Comparison of ENCODE assay signal across 8 cellular contexts in the genomic region with DNA sequence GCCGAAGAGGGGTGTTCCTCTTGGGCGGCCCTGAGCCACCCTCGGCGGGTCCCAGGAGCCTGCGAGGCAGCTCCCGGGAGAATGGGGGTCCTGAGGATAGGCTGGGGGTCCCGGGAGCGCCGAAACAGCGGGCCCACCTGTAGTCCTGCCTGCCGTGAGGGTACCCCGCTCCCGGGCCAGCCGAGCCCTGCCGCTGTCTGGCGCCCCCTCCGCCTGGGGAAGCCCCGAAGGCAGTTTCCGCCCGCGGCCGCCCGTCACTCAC. TPM values are rescaled to one million over a fixed set of nuclear protein-coding genes. Genes with fewer than 3 reads are reported as not detected.
DNase-seq lines count a peak whose midpoint lies in the region; ATAC-seq, FAIRE-seq and TF ChIP-seq lines count a peak whose summit lies in the region.

No MANE protein-coding gene starts in this region.

- H3K36me3 Mint-ChIP-seq in HFFc6 (ENCODE audit: low read depth) (no peaks in the 10 kb centered on the region), activated B cell treated with CpG ODN at 0.5 μM for 24 hours (ENCODE audit: low read depth) (peaks cover 15% of the 10 kb centered on the region)
- H3K36me3 Mint-ChIP-seq in stimulated activated effector memory CD8-positive, alpha-beta T cell treated with anti-CD3 and anti-CD28 coated beads, Interleukin-12 subunit alpha, Interleukin-12 subunit beta, amount 100 ng/mL, for 72 hours: peaks cover 19% of the 10 kb centered on the region

- intact Hi-C loops in activated B cell treated with CpG ODN at 0.5 μM for 24 hours (cut with micrococcal nuclease) (loop anchor here (1.0 to 5.0 kb wide), 4 partner anchors 14 to 203 kb away; partner anchors contain the start of genes B4GALT5, RNF114 and SLC9A8), left ventricle myocardium superior (cut with micrococcal nuclease) (no loop called here)

- no peak for FAIRE-seq in RCC 7860 (lab: Jason Lieb, UNC)

- POLR2A ChIA-PET in activated B cell treated with CpG ODN at 0.5 μM for 24 hours (lab: Charles Lee): interaction anchor here (0.9 to 5.5 kb wide), 6 partner anchors 15 to 1043 kb away, joined by 3 to 45 read pairs (median 3); partner anchors contain the start of genes DPM1, MOCS3, RNF114 and SLC9A8

- H3K27ac ChIP-seq in C4-2B: peak overlapping the region; percentile 97

- H3K4me1 Mint-ChIP-seq in HFFc6 (ENCODE audit: low read depth) (peaks cover 35% of the 10 kb centered on the region), activated B cell treated with CpG ODN at 0.5 μM for 24 hours (peaks cover 34% of the 10 kb centered on the region)
- H3K4me1 Mint-ChIP-seq in stimulated activated effector memory CD8-positive, alpha-beta T cell treated with anti-CD3 and anti-CD28 coated beads, Interleukin-12 subunit alpha, Interleukin-12 subunit beta, amount 100 ng/mL, for 72 hours: peaks cover 51% of the 10 kb centered on the region

- H3K4me3 Mint-ChIP-seq in HFFc6 (peak overlapping the region; percentile 97), activated B cell treated with CpG ODN at 0.5 μM for 24 hours (peak overlapping the region; percentile 97)
- peak overlapping the region; percentile 92 for H3K4me3 Mint-ChIP-seq in stimulated activated effector memory CD8-positive, alpha-beta T cell treated with anti-CD3 and anti-CD28 coated beads, Interleukin-12 subunit alpha, Interleukin-12 subunit beta, amount 100 ng/mL, for 72 hours

- ATAC-seq in activated B cell treated with CpG ODN at 0.5 μM for 24 hours (ENCODE audit: low read depth): peak; percentile 49
- ATAC-seq in left ventricle myocardium superior: peak; percentile 31
- peak; percentile 43 for ATAC-seq in stimulated activated effector memory CD8-positive, alpha-beta T cell treated with anti-CD3 and anti-CD28 coated beads, Interleukin-12 subunit alpha, Interleukin-12 subunit beta, amount 100 ng/mL, for 72 hours

- CTCF ChIA-PET in activated B cell treated with CpG ODN at 0.5 μM for 24 hours (lab: Charles Lee): interaction anchor here (1.3 to 3.2 kb wide), 2 partner anchors 156 to 374 kb away, joined by 3 to 9 read pairs; no protein-coding TSS in a partner anchor

- TF ChIP-seq CTCF in C4-2B (conservative IDR thresholded peaks at IDR 0.05) (no peak), HFFc6 (IDR thresholded peaks at IDR 0.05) (no peak), activated B cell treated with CpG ODN at 0.5 μM for 24 hours (IDR thresholded peaks at IDR 0.05) (no peak)

- peaks cover 2% of the 10 kb centered on the region; the same call in 1 of the 2 replicates for H3K27me3 Mint-ChIP-seq in HFFc6 (ENCODE audit: insufficient read depth)
- no peaks in the 10 kb centered on the region for H3K27me3 Mint-ChIP-seq in activated B cell treated with CpG ODN at 0.5 μM for 24 hours

- H3K9me3 Mint-ChIP-seq in HFFc6 (no peaks in the 10 kb centered on the region), activated B cell treated with CpG ODN at 0.5 μM for 24 hours (no peaks in the 10 kb centered on the region)
- H3K9me3 Mint-ChIP-seq in stimulated activated effector memory CD8-positive, alpha-beta T cell treated with anti-CD3 and anti-CD28 coated beads, Interleukin-12 subunit alpha, Interleukin-12 subunit beta, amount 100 ng/mL, for 72 hours: no peaks in the 10 kb centered on the region

- DNase-seq in HFFc6: no peak
- no peak for DNase-seq in activated B cell treated with CpG ODN at 0.5 μM for 24 hours
- no peak for DNase-seq in left ventricle myocardium superior
- DNase-seq in stimulated activated effector memory CD8-positive, alpha-beta T cell treated with anti-CD3 and anti-CD28 coated beads, Interleukin-12 subunit alpha, Interleukin-12 subunit beta, amount 100 ng/mL, for 72 hours (ENCODE audit: low spot score in 2 of 2): no peak
- DNase-seq in RCC 7860 (ENCODE audit: low spot score): no peak
- DNase-seq in GM19238 (ENCODE audit: insufficient read length, low spot score): no peak
- no peak for DNase-seq in stimulated activated CD4-positive, alpha-beta T cell treated with anti-CD3 and anti-CD28 coated beads, Interleukin-15, amount 100 ng/mL, for 24 hours

- H3K27ac Mint-ChIP-seq in HFFc6 (peak overlapping the region; percentile 100), activated B cell treated with CpG ODN at 0.5 μM for 24 hours (peak overlapping the region; percentile 99)
- peak overlapping the region; percentile 100 for H3K27ac Mint-ChIP-seq in stimulated activated effector memory CD8-positive, alpha-beta T cell treated with anti-CD3 and anti-CD28 coated beads, Interleukin-12 subunit alpha, Interleukin-12 subunit beta, amount 100 ng/mL, for 72 hours

RNA-seq across cellular contexts. Expression of gene SPATA2, which starts 0.3 kb away (rescaled TPM):
- total RNA-seq in HFFc6 (2021; fragmentation: NEBNext Ultra II Directional; extraction: Animal tissue kit (Norgen Biotek cat#: 25700)): 1 to 10 TPM; 6.9 to 8.0 (median 7.2) TPM
- total RNA-seq in activated B cell treated with CpG ODN at 0.5 μM for 24 hours: 9.1 and 9.4 TPM in 2 replicates
- 8.5 TPM for total RNA-seq in left ventricle myocardium superior

RNA-seq across cellular contexts. Expression of gene RNF114, which starts 21.1 kb away (rescaled TPM):
- 10 to 100 TPM; 51.6 to 61.0 (median 56.1) TPM for total RNA-seq in HFFc6 (2021; fragmentation: NEBNext Ultra II Directional; extraction: Animal tissue kit (Norgen Biotek cat#: 25700))
- total RNA-seq in activated B cell treated with CpG ODN at 0.5 μM for 24 hours: 56.5 and 56.6 TPM in 2 replicates
- 49.8 TPM for total RNA-seq in left ventricle myocardium superior
